In genomic region chr16:86046026-86046713, GRCh38 we compare ENCODE assay signal across 20 cellular contexts.
A peak's percentile ranks its signal among the peaks of the same experiment; 100 is the strongest.
DNase-seq lines count a peak whose midpoint lies in the region; ATAC-seq and TF ChIP-seq lines count a peak whose summit lies in the region.
"Had no signal": no experiment of that assay in that cellular context is flagged by ENCODE, and none has a peak within 500 bp of the region (broad histone marks: within the 10 kb centered on the region; RNA-seq: fewer than 3 reads in every experiment).

No MANE protein-coding gene starts in this region.

- TF ChIP-seq POLR2A in Peyer's patch (IDR thresholded peaks at IDR 0.05) = no peak
- no peak for TF ChIP-seq POLR2A in spleen (IDR thresholded peaks at IDR 0.05)

- TF ChIP-seq CTCF in Peyer's patch (IDR thresholded peaks at IDR 0.05) (no peak), endodermal cell (conservative IDR thresholded peaks at IDR 0.05) (no peak), nephron progenitor cell (IDR thresholded peaks at IDR 0.05) (no peak), spleen (IDR thresholded peaks at IDR 0.05 in 8 of 11, conservative IDR thresholded peaks at IDR 0.05 in 3 of 11) (no peak)

- WGBS in endodermal cell (ENCODE audit: insufficient coverage in 1 of 2, insufficient read length in 1 of 2), 2 experiments = 77 to 83% methylated on average over 5 to 9 of the region's 9 CpGs
- WGBS in spleen, 5 donors = 81 to 92% (median 90%) methylated on average over 9 of the region's 9 CpGs

- no peak for ATAC-seq in effector memory CD8-positive, alpha-beta T cell (replicated peaks)

- no peak overlapping the region for H3K9ac ChIP-seq in endodermal cell (ENCODE audit: extremely low read depth, low read length, poor library complexity, severe bottlenecking)

- H3K36me3 ChIP-seq in Peyer's patch (no peaks in the 10 kb centered on the region), endodermal cell (ENCODE audit: control insufficient read depth, insufficient read depth, low read length) (no peaks in the 10 kb centered on the region), spleen (no peaks in the 10 kb centered on the region)
- H3K36me3 ChIP-seq: SJCRH30 had no signal

- DNase-seq in Peyer's patch (peak in 2 of 3 donors; percentile 28 to 41), endodermal cell (peak; percentile 48), nephron progenitor cell (peak; percentile 27), spleen (peak; percentile 66), ecto neural progenitor cell (ENCODE audit: low spot score) (no peak)
- DNase-seq in effector memory CD8-positive, alpha-beta T cell = no peak
- no peak for DNase-seq in stimulated activated naive CD4-positive, alpha-beta T cell treated with Interleukin-2 at 50 U/mL for 16 hours (lab: John Stamatoyannopoulos, UW)
- DNase-seq: C1 segment of cervical spinal cord; DMS53; EL; GF-D8; Karpas-422; NCI-H1694; NCI-H2171; NCI-H345; NCI-H524; NCI-H774; NK-92 treated with Interleukin-12 subunit alpha and Interleukin-12 subunit beta, amount 100 ng/mL, for 24 hours; SJCRH30 had no signal

- H3K9me3 Mint-ChIP-seq in endodermal cell = no peaks in the 10 kb centered on the region
- H3K9me3 Mint-ChIP-seq in nephron progenitor cell = no peaks in the 10 kb centered on the region
- no peaks in the 10 kb centered on the region for H3K9me3 Mint-ChIP-seq in effector memory CD8-positive, alpha-beta T cell
- H3K9me3 Mint-ChIP-seq: CD8-positive, alpha-beta T cell had no signal

- H3K4me3 Mint-ChIP-seq in endodermal cell = no peak overlapping the region
- H3K4me3 Mint-ChIP-seq in nephron progenitor cell = peak overlapping the region; percentile 63
- H3K4me3 Mint-ChIP-seq in effector memory CD8-positive, alpha-beta T cell = no peak overlapping the region
- H3K4me3 Mint-ChIP-seq: CD8-positive, alpha-beta T cell had no signal

- H3K27ac Mint-ChIP-seq in endodermal cell = peak overlapping the region; percentile 71
- no peak overlapping the region for H3K27ac Mint-ChIP-seq in nephron progenitor cell
- H3K27ac Mint-ChIP-seq in effector memory CD8-positive, alpha-beta T cell = no peak overlapping the region
- H3K27ac Mint-ChIP-seq: CD8-positive, alpha-beta T cell had no signal

- H3K36me3 Mint-ChIP-seq in endodermal cell (ENCODE audit: low read depth) = no peaks in the 10 kb centered on the region
- no peaks in the 10 kb centered on the region for H3K36me3 Mint-ChIP-seq in nephron progenitor cell (ENCODE audit: low read depth)
- no peaks in the 10 kb centered on the region for H3K36me3 Mint-ChIP-seq in effector memory CD8-positive, alpha-beta T cell (ENCODE audit: insufficient read depth)
- H3K36me3 Mint-ChIP-seq: CD8-positive, alpha-beta T cell had no signal

- H3K27me3 ChIP-seq in Peyer's patch = no peaks in the 10 kb centered on the region
- peaks cover 9% of the 10 kb centered on the region for H3K27me3 ChIP-seq in endodermal cell (ENCODE audit: control insufficient read depth, insufficient read depth, low read length, poor library complexity, severe bottlenecking)
- H3K27me3 ChIP-seq in spleen (replicated peaks in 1 of 7) = peaks cover 0 to 80% (median 2%) of the 10 kb centered on the region in 7 donors
- H3K27me3 ChIP-seq: SJCRH30 had no signal

- H3K4me1 Mint-ChIP-seq in endodermal cell = peaks cover 21% of the 10 kb centered on the region
- H3K4me1 Mint-ChIP-seq in nephron progenitor cell = peaks cover 83% of the 10 kb centered on the region
- H3K4me1 Mint-ChIP-seq in effector memory CD8-positive, alpha-beta T cell (ENCODE audit: low read depth in 2 of 2) = peaks cover 11 to 14% of the 10 kb centered on the region in 2 donors

- H3K27me3 Mint-ChIP-seq in endodermal cell (ENCODE audit: insufficient read depth) = peaks cover 8% of the 10 kb centered on the region
- peaks cover 46% of the 10 kb centered on the region for H3K27me3 Mint-ChIP-seq in nephron progenitor cell (ENCODE audit: low read depth, poor library complexity)
- H3K27me3 Mint-ChIP-seq in effector memory CD8-positive, alpha-beta T cell = peaks cover 67 to 85% of the 10 kb centered on the region in 2 donors

- H3K4me1 ChIP-seq in Peyer's patch (no peaks in the 10 kb centered on the region), endodermal cell (ENCODE audit: control insufficient read depth, insufficient read depth, low read length) (peaks cover 10% of the 10 kb centered on the region), spleen (peaks cover 0 to 10% (median 0%) of the 10 kb centered on the region in 6 donors)

- intact Hi-C loops in spleen (cut with DNase I; ENCODE audit: low total_unique reads) = loop anchor here (10.0 kb wide), 1 partner anchor 479 kb away; no protein-coding TSS in a partner anchor

- H3K27ac ChIP-seq in Peyer's patch (no peak overlapping the region), endodermal cell (ENCODE audit: low read depth, low read length) (no peak overlapping the region), spleen (no peak overlapping the region)
- H3K27ac ChIP-seq: SJCRH30 had no signal

- no peaks in the 10 kb centered on the region for H3K9me3 ChIP-seq in Peyer's patch
- H3K9me3 ChIP-seq in endodermal cell (ENCODE audit: control insufficient read depth, low read length) = no peaks in the 10 kb centered on the region
- H3K9me3 ChIP-seq in spleen = no peaks in the 10 kb centered on the region
- H3K9me3 ChIP-seq: SJCRH30 had no signal

- no peak overlapping the region for H3K4me3 ChIP-seq in Peyer's patch
- no peak overlapping the region for H3K4me3 ChIP-seq in endodermal cell (ENCODE audit: low read length)
- no peak overlapping the region for H3K4me3 ChIP-seq in spleen
- H3K4me3 ChIP-seq: SJCRH30 had no signal

Comparison
In these comparisons a context has a peak if more than half of its experiments do, and no peak if none do; other contexts are left out.
1. DNase-seq: peak in Peyer's patch (2 of 3), endodermal cell (single experiment), nephron progenitor cell (single experiment) and spleen (single experiment); none in ecto neural progenitor cell (single experiment), effector memory CD8-positive, alpha-beta T cell (0 of 3) and stimulated activated naive CD4-positive, alpha-beta T cell treated with Interleukin-2 at 50 U/mL for 16 hours (single experiment).